In the genomic region with DNA sequence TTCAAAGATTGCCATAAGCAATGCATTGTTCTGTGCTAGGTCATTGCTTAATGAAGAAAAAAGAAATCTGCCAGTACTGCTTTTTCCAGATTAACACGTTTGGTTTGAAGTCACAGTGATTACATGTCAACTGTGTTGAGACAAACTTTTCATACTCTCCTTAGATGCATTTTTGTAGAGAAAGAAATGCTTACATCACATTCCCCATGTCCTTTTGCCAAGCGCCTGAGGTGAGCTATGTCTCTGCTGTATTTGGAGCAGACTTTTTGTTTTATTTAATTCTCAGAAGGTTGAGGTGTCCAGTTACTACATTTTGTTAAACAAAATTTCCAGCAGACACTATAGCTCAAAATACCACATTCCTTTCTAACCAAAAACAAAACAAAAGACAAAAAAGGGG, we compare ENCODE assay signal across 20 cellular contexts. TPM values are rescaled to one million over a fixed set of nuclear protein-coding genes. Genes with fewer than 3 reads are reported as not detected.
DNase-seq lines count a peak whose midpoint lies in the region; ATAC-seq and TF ChIP-seq lines count a peak whose summit lies in the region.
"Had no signal": no experiment of that assay in that cellular context is flagged by ENCODE, and none has a peak within 500 bp of the region (broad histone marks: within the 10 kb centered on the region; RNA-seq: fewer than 3 reads in every experiment).

No MANE protein-coding gene starts in this region.

- TF ChIP-seq CTCF in IMR-90 (conservative IDR thresholded peaks at IDR 0.05; ENCODE audit: low read depth, low read length) (no peak), choroid plexus epithelial cell (conservative IDR thresholded peaks at IDR 0.05; ENCODE audit: low read depth, low read length) (no peak), type B pancreatic cell (conservative IDR thresholded peaks at IDR 0.05) (no peak)

- no peak overlapping the region for H4K91ac ChIP-seq in IMR-90 (ENCODE audit: insufficient read depth, low read depth, low read length)

- no peaks in the 10 kb centered on the region for H3K79me1 ChIP-seq in IMR-90 (ENCODE audit: low read depth in 1 of 2, low read length in 2 of 2)

- H3K9me3 Mint-ChIP-seq in type B pancreatic cell = peaks cover 3% of the 10 kb centered on the region
- H3K9me3 Mint-ChIP-seq in effector memory CD8-positive, alpha-beta T cell = no peaks in the 10 kb centered on the region
- H3K9me3 Mint-ChIP-seq: CD8-positive, alpha-beta T cell; H9 had no signal

- no peak overlapping the region for H2BK15ac ChIP-seq in IMR-90 (ENCODE audit: low read depth, low read length)

- no peaks in the 10 kb centered on the region for H4K20me1 ChIP-seq in IMR-90 (ENCODE audit: insufficient read depth, low read length)

- H2AFZ ChIP-seq in IMR-90 (replicated peaks; ENCODE audit: low read length, poor library complexity) = no peak overlapping the region

- no peak overlapping the region for H4K5ac ChIP-seq in IMR-90 (ENCODE audit: low read depth, low read length)

- H3K4me2 ChIP-seq in IMR-90 (ENCODE audit: low read depth, low read length) = peak overlapping the region; percentile 23
- H3K4me2 ChIP-seq: A549; BLaER1 treated with 17β-estradiol and CSF1 and Interleukin-3, amounts not matched to agents 10 nM and 100 nM had no signal

- H3K4me3 ChIP-seq in IMR-90 (ENCODE audit: insufficient read depth, low read depth, low read length) (no peak overlapping the region), choroid plexus epithelial cell (ENCODE audit: low read depth, low read length) (no peak overlapping the region)
- H3K4me3 ChIP-seq: A549; BLaER1 treated with 17β-estradiol and CSF1 and Interleukin-3, amounts not matched to agents 10 nM and 100 nM; SJSA1 had no signal

- H3K23ac ChIP-seq in IMR-90 (ENCODE audit: low read depth, low read length) = no peak overlapping the region

- H2BK20ac ChIP-seq in IMR-90 (ENCODE audit: low read depth, low read length) = no peak overlapping the region

- no peak overlapping the region; the same call in 1 of the 2 replicates for H3K27ac ChIP-seq in IMR-90 (ENCODE audit: insufficient read depth, low read length)
- H3K27ac ChIP-seq in substantia nigra (ENCODE audit: low read depth, low read length, poor library complexity, severe bottlenecking) = no peak overlapping the region
- H3K27ac ChIP-seq: A549; BLaER1 treated with 17β-estradiol and CSF1 and Interleukin-3, amounts not matched to agents 10 nM and 100 nM; HL-60; SJSA1 had no signal

- H3K4me1 Mint-ChIP-seq in type B pancreatic cell (ENCODE audit: unreplicated experiment) = peaks cover 14% of the 10 kb centered on the region
- H3K4me1 Mint-ChIP-seq in effector memory CD8-positive, alpha-beta T cell (ENCODE audit: low read depth in 2 of 2) = no peaks in the 10 kb centered on the region

- no peak overlapping the region for H3K56ac ChIP-seq in IMR-90 (ENCODE audit: extremely low read depth, insufficient read depth, low read length)

- H3K36me3 ChIP-seq in IMR-90 (ENCODE audit: control insufficient read depth, insufficient read depth, low read length) = no peaks in the 10 kb centered on the region; the same call in 1 of the 2 replicates
- H3K36me3 ChIP-seq: SJSA1 had no signal

- H3K4me3 Mint-ChIP-seq in type B pancreatic cell = peak overlapping the region; percentile 32
- H3K4me3 Mint-ChIP-seq in effector memory CD8-positive, alpha-beta T cell = no peak overlapping the region
- H3K4me3 Mint-ChIP-seq: CD8-positive, alpha-beta T cell; H9 had no signal

- H3K9me3 ChIP-seq in IMR-90 (ENCODE audit: control insufficient read depth, insufficient read depth, low read length) = no peaks in the 10 kb centered on the region
- H3K9me3 ChIP-seq: A549; BLaER1 treated with 17β-estradiol and CSF1 and Interleukin-3, amounts not matched to agents 10 nM and 100 nM; SJSA1 had no signal

- H3K18ac ChIP-seq in IMR-90 (ENCODE audit: low read depth, low read length) = no peak overlapping the region

- no CpG with 5 or more reads among the region's 2 CpGs for WGBS in IMR-90 (ENCODE audit: extremely low coverage in 2 of 2, insufficient read length in 1 of 2), 2 experiments

- no peaks in the 10 kb centered on the region for H3K27me3 Mint-ChIP-seq in type B pancreatic cell
- peaks cover 12% of the 10 kb centered on the region in 2 donors for H3K27me3 Mint-ChIP-seq in effector memory CD8-positive, alpha-beta T cell

- no peak overlapping the region for H3K9ac ChIP-seq in IMR-90 (ENCODE audit: low read depth, low read length)
- H3K9ac ChIP-seq: BLaER1 treated with 17β-estradiol and CSF1 and Interleukin-3, amounts not matched to agents 10 nM and 100 nM had no signal

- CTCF ChIA-PET in IMR-90 (lab: Yijun Ruan, JAX) = interaction anchor here (0.6 to 0.7 kb wide), 2 partner anchors 885 to 921 kb away, joined by 3 read pairs; no protein-coding TSS in a partner anchor

- in situ Hi-C loops in IMR-90 (cut with MboI; ENCODE audit: low sequenced_read_pairs) = no loop called here

- H2BK5ac ChIP-seq in IMR-90 (ENCODE audit: low read depth, low read length, poor library complexity, severe bottlenecking) = no peak overlapping the region

- no peaks in the 10 kb centered on the region for H3K36me3 Mint-ChIP-seq in type B pancreatic cell
- H3K36me3 Mint-ChIP-seq in effector memory CD8-positive, alpha-beta T cell (ENCODE audit: insufficient read depth) = no peaks in the 10 kb centered on the region
- H3K36me3 Mint-ChIP-seq: CD8-positive, alpha-beta T cell had no signal

- H4K8ac ChIP-seq in IMR-90 (ENCODE audit: low read depth in 2 of 2, low read length in 2 of 2) = no peak overlapping the region

- no peaks in the 10 kb centered on the region for H3K27me3 ChIP-seq in IMR-90 (ENCODE audit: control insufficient read depth, insufficient read depth, low read length)
- H3K27me3 ChIP-seq: BLaER1 treated with 17β-estradiol and CSF1 and Interleukin-3, amounts not matched to agents 10 nM and 100 nM; SJSA1 had no signal

- peak; percentile 80 for ATAC-seq in IMR-90 (ENCODE audit: low read depth)
- no peak for ATAC-seq in effector memory CD8-positive, alpha-beta T cell (replicated peaks)
- ATAC-seq: A549; CD8-positive, alpha-beta T cell had no signal

- BruUV-seq in IMR-90 (replicated peaks; lab: Mats Ljungman, UMichigan) = no TSS peak

- H3K9me1 ChIP-seq in IMR-90 (ENCODE audit: insufficient read depth, low read length) = no peaks in the 10 kb centered on the region

- H3K4me1 ChIP-seq in IMR-90 (ENCODE audit: control insufficient read depth, insufficient read depth, low read length) = peaks cover 8% of the 10 kb centered on the region; the same call in 1 of the 2 replicates
- H3K4me1 ChIP-seq: A549 had no signal

- no peak overlapping the region for H2AK5ac ChIP-seq in IMR-90 (ENCODE audit: low read depth, low read length)

- intact Hi-C loops in IMR-90 (cut with micrococcal nuclease) = no loop called here

- no peak overlapping the region for H2AK9ac ChIP-seq in IMR-90 (replicated peaks; ENCODE audit: low read depth, low read length, poor library complexity)

- H3K27ac Mint-ChIP-seq in type B pancreatic cell = peak overlapping the region; percentile 81
- no peak overlapping the region for H3K27ac Mint-ChIP-seq in effector memory CD8-positive, alpha-beta T cell
- H3K27ac Mint-ChIP-seq: CD8-positive, alpha-beta T cell; H9 had no signal

- POLR2A ChIA-PET in IMR-90 (lab: Charles Lee; ENCODE audit: unreplicated experiment) = interaction anchor here (0.6 kb wide), 1 partner anchor 1451 kb away, joined by 4 read pairs; no protein-coding TSS in a partner anchor

- DNase-seq in IMR-90 = peak; percentile 65
- DNase-seq in choroid plexus epithelial cell (ENCODE audit: low read depth) = peak; percentile 40
- DNase-seq in fibroblast of the conjunctiva (ENCODE audit: low read depth) = peak; percentile 6
- DNase-seq in type B pancreatic cell (ENCODE audit: extremely low spot score, unreplicated experiment) = no peak
- no peak for DNase-seq in substantia nigra (lab: John Stamatoyannopoulos, UW)
- no peak for DNase-seq in RKO (ENCODE audit: low spot score)
- DNase-seq in effector memory CD8-positive, alpha-beta T cell = no peak
- DNase-seq: Calu3; CD8-positive, alpha-beta T cell; DMS53; H9; NCI-H1092; NCI-H1436 treated with DMSO at 0.1 percent for 48 hours; NCI-H2029; NCI-H345; NCI-H524 treated with DMSO at 0.1 percent for 48 hours had no signal

- no peak overlapping the region for H3K14ac ChIP-seq in IMR-90 (replicated peaks; ENCODE audit: low read depth, low read length)

- dilution Hi-C loops in IMR-90 (cut with HindIII; ENCODE audit: low sequenced_read_pairs, unreplicated experiment) = no loop called here

- TF ChIP-seq POLR2A in IMR-90 (IDR thresholded peaks at IDR 0.05; ENCODE audit: low read depth, low read length) = no peak

- TF ChIP-seq RAD21 in IMR-90 (IDR thresholded peaks at IDR 0.05; ENCODE audit: low read length) = no peak

- H3K4ac ChIP-seq in IMR-90 (ENCODE audit: low read depth, low read length) = no peak overlapping the region

- H2BK120ac ChIP-seq in IMR-90 (ENCODE audit: low read depth, low read length) = no peak overlapping the region

TF ChIP-seq in IMR-90, 13 proteins besides CTCF, POLR2A, EP300 and RAD21 (continues in another document):
- TF ChIP-seq BHLHE40 (IDR thresholded peaks at IDR 0.05; ENCODE audit: low read depth, low read length) (no peak), ELK1 (IDR thresholded peaks at IDR 0.05; ENCODE audit: borderline replicate concordance, low read depth, low read length) (no peak), RFX5 (IDR thresholded peaks at IDR 0.05; ENCODE audit: low read depth, low read length) (no peak), MAFK (IDR thresholded peaks at IDR 0.05; ENCODE audit: low read depth, low read length) (no peak), NFE2L2 (IDR thresholded peaks at IDR 0.05; ENCODE audit: low read depth, low read length) (no peak), CHD1 (IDR thresholded peaks at IDR 0.05; ENCODE audit: low read depth, low read length) (no peak)

RNA-seq across cellular contexts. Expression of gene LACC1, which starts 16.2 kb away (rescaled TPM):
- total RNA-seq in IMR-90 (2012; rRNA removed) (4.4 and 4.7 TPM in 2 replicates), type B pancreatic cell (ENCODE audit: low replicate concordance) (4.4 and 11.8 TPM in 2 replicates)
- polyA plus RNA-seq in IMR-90 (2012; rRNA removed) = 1.5 and 3.2 TPM in 2 replicates
- polyA plus RNA-seq in IMR-90 (2012; cell fraction: cytosol; rRNA removed) = 0.76 and 0.83 TPM in 2 replicates
- 1.1 and 3.7 TPM in 2 replicates for polyA plus RNA-seq in IMR-90 (2012; cell fraction: nucleus; rRNA removed; ENCODE audit: low replicate concordance)

RNA-seq across cellular contexts. Expression of gene CCDC122, which starts 16.4 kb away (rescaled TPM):
- total RNA-seq in IMR-90 (2012; rRNA removed) = 0.72 and 1.9 TPM in 2 replicates
- 0.27 and 0.70 TPM in 2 replicates for polyA plus RNA-seq in IMR-90 (2012; rRNA removed)
- 0.12 and 0.21 TPM in 2 replicates for polyA plus RNA-seq in IMR-90 (2012; cell fraction: cytosol; rRNA removed)
- 0.14 and 1.9 TPM in 2 replicates for polyA plus RNA-seq in IMR-90 (2012; cell fraction: nucleus; rRNA removed; ENCODE audit: low replicate concordance)
- 13.1 and 13.6 TPM in 2 replicates for total RNA-seq in type B pancreatic cell (ENCODE audit: low replicate concordance)
- total RNA-seq: CD8-positive, alpha-beta T cell had no signal

Comparison
In these comparisons a context has a peak if more than half of its experiments do, and no peak if none do; other contexts are left out.
1. DNase-seq: peak in IMR-90 (single experiment), choroid plexus epithelial cell (single experiment) and fibroblast of the conjunctiva (single experiment); none in type B pancreatic cell (single experiment), substantia nigra (0 of 49), RKO (single experiment) and effector memory CD8-positive, alpha-beta T cell (0 of 3).